In the genomic region with DNA sequence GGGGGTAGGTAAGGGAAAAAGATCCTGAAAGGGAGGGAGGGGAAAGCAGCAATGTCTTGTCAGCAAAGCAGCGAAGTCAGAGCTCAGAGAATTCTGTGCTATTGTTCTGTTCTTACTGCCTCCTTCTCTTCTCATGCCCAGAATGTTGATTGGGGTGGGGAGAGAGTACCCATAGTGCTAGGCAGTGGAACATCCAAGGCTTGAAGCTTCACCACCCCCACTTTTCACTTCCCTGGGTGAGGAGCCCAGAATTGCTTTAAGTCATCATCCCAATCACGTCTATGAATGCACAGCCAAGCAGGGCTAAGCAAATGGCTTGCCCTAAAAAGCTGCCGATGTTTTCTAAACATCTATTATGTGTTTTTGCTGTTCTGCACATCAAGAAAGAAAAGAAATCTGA, we compare ENCODE assay signal across 8 cellular contexts. TPM values are rescaled to one million over a fixed set of nuclear protein-coding genes. Genes with fewer than 3 reads are reported as not detected.
A peak's percentile ranks its signal among the peaks of the same experiment; 100 is the strongest.
DNase-seq lines count a peak whose midpoint lies in the region; ATAC-seq, FAIRE-seq and TF ChIP-seq lines count a peak whose summit lies in the region.
"Had no signal": no experiment of that assay in that cellular context is flagged by ENCODE, and none has a peak within 500 bp of the region (broad histone marks: within the 10 kb centered on the region; RNA-seq: fewer than 3 reads in every experiment).

No MANE protein-coding gene starts in this region.

- H2AFZ ChIP-seq in K562 (ENCODE audit: low read depth, low read length) (no peak overlapping the region), smooth muscle cell (ENCODE audit: low read depth) (no peak overlapping the region)

- H3K9me3 ChIP-seq in HUES64 (ENCODE audit: insufficient read depth, low read depth, low read length): no peaks in the 10 kb centered on the region
- no peaks in the 10 kb centered on the region for H3K9me3 ChIP-seq in K562 (replicated peaks; ENCODE audit: control insufficient read depth, insufficient read depth, low read depth, low read length)
- no peaks in the 10 kb centered on the region for H3K9me3 ChIP-seq in smooth muscle cell (replicated peaks; ENCODE audit: low read depth)

- no peaks in the 10 kb centered on the region for H3K9me1 ChIP-seq in K562 (ENCODE audit: control insufficient read depth, insufficient read depth, low read length)

- TF ChIP-seq CTCF in K562 (IDR thresholded peaks at IDR 0.05 in 2 of 3, conservative IDR thresholded peaks at IDR 0.05 in 1 of 3; ENCODE audit: insufficient read depth in 2 of 3, low read depth in 1 of 3, low read length in 3 of 3) (no peak), smooth muscle cell (IDR thresholded peaks at IDR 0.05; ENCODE audit: borderline replicate concordance, insufficient read depth, poor library complexity, severe bottlenecking) (no peak)

- DNase-seq in K562 (ENCODE audit: extremely low read depth in 1 of 4, low spot score in 3 of 4): no peak
- peak; percentile 32 to 81 for DNase-seq in hippocampal formation (lab: John Stamatoyannopoulos, UW)
- DNase-seq in smooth muscle cell (lab: John Stamatoyannopoulos, UW; ENCODE audit: unreplicated experiment): no peak
- DNase-seq in SW 1271 (lab: John Stamatoyannopoulos, UW): no peak
- DNase-seq in erythroblast (lab: John Stamatoyannopoulos, UW): no peak
- DNase-seq: RPMI8226 had no signal

- H3K36me3 ChIP-seq in HUES64 (ENCODE audit: insufficient read depth, low read length) (no peaks in the 10 kb centered on the region), K562 (ENCODE audit: control insufficient read depth, insufficient read depth, low read length) (no peaks in the 10 kb centered on the region), smooth muscle cell (ENCODE audit: low read depth) (no peaks in the 10 kb centered on the region)

- intact Hi-C loops in K562 (cut with micrococcal nuclease): no loop called here

- H3K27ac ChIP-seq in HUES64 (ENCODE audit: low read depth, low read length): 0 out of 2 replicates have a peak overlapping the region, but pooled peaks have one; percentile 7
- H3K27ac ChIP-seq in K562 (ENCODE audit: extremely low read depth, low read depth, low read length): no peak overlapping the region
- H3K27ac ChIP-seq in smooth muscle cell (ENCODE audit: low read depth): peak overlapping the region; percentile 94

- peaks cover 19% of the 10 kb centered on the region for H3F3A ChIP-seq in smooth muscle cell (ENCODE audit: low read depth)

- no peak for TF ChIP-seq RAD21 in K562 (CRISPR knock-in tag; conservative IDR thresholded peaks at IDR 0.05 in 1 of 2, IDR thresholded peaks at IDR 0.05 in 1 of 2)

- no TSS peak for BruUV-seq in K562 (replicated peaks; lab: Mats Ljungman, UMichigan)

- WGBS in HUES64: 53% methylated on average over 3 of the region's 3 CpGs
- 62% methylated on average over 3 of the region's 3 CpGs for WGBS in K562 (ENCODE audit: insufficient coverage, low coverage, missing lambda C conversion rate)
- WGBS in smooth muscle cell (ENCODE audit: low lambda C conversion rate): 37% methylated on average over 3 of the region's 3 CpGs

- peak; percentile 32 for FAIRE-seq in K562 (lab: Jason Lieb, UNC)

- peaks cover 73% of the 10 kb centered on the region for H3K4me1 ChIP-seq in HUES64 (ENCODE audit: insufficient read depth, low read length)
- peaks cover 0 to 6% of the 10 kb centered on the region in 2 experiments; a peak in 1 of 5 replicates for H3K4me1 ChIP-seq in K562 (replicated peaks in 1 of 2; ENCODE audit: control insufficient read depth in 2 of 2, insufficient read depth in 2 of 2, low read length in 2 of 2)
- H3K4me1 ChIP-seq in smooth muscle cell (ENCODE audit: low read depth): peaks cover 57% of the 10 kb centered on the region

- no peaks in the 10 kb centered on the region; the same call in 1 of the 2 replicates for H4K20me1 ChIP-seq in K562 (replicated peaks; ENCODE audit: control insufficient read depth, insufficient read depth, low read length)
- H4K20me1 ChIP-seq in smooth muscle cell (ENCODE audit: low read depth): peaks cover 81% of the 10 kb centered on the region

- H3K9ac ChIP-seq in HUES64 (ENCODE audit: low read depth, low read length) (no peak overlapping the region), K562 (ENCODE audit: insufficient read depth in 1 of 2, low read depth in 2 of 2, low read length in 2 of 2) (no peak overlapping the region), smooth muscle cell (ENCODE audit: low read depth) (peak overlapping the region; percentile 36)

- ATAC-seq in K562: no peak; the same call in 2 of the 3 replicates
- no peak for ATAC-seq in HG02610 (IDR thresholded peaks at IDR 0.05; ENCODE audit: unreplicated experiment)

- H3K4me3 ChIP-seq in HUES64 (ENCODE audit: low read length) (no peak overlapping the region), K562 (no peak overlapping the region), smooth muscle cell (no peak overlapping the region)

- in situ Hi-C loops in K562 (cut with MboI): no loop called here

- no peak for TF ChIP-seq EP300 in K562 (IDR thresholded peaks at IDR 0.05; ENCODE audit: low read length)

- POLR2A ChIA-PET in K562 (lab: Yijun Ruan, JAX): interaction anchor here (1.1 kb wide), 1 partner anchor 14 kb away, joined by 4 read pairs; no protein-coding TSS in a partner anchor

- H3K79me2 ChIP-seq in K562 (ENCODE audit: control insufficient read depth, insufficient read depth, low read length): peaks cover 12% of the 10 kb centered on the region; the same call in 2 of the 3 replicates
- H3K79me2 ChIP-seq in smooth muscle cell (ENCODE audit: low read depth): peaks cover 76% of the 10 kb centered on the region

- no peak for TF ChIP-seq POLR2A in K562 (conservative IDR thresholded peaks at IDR 0.05)
- no peak for TF ChIP-seq POLR2A in erythroblast (IDR thresholded peaks at IDR 0.05; ENCODE audit: low read length)

- H3K27me3 ChIP-seq in HUES64 (ENCODE audit: insufficient read depth, low read length) (no peaks in the 10 kb centered on the region), K562 (ENCODE audit: control insufficient read depth in 2 of 2, insufficient read depth in 2 of 2, low read length in 2 of 2) (no peaks in the 10 kb centered on the region), smooth muscle cell (ENCODE audit: low read depth) (no peaks in the 10 kb centered on the region)

- no peak overlapping the region for H3K4me2 ChIP-seq in K562 (ENCODE audit: insufficient read depth, low read length)
- H3K4me2 ChIP-seq in smooth muscle cell: peak overlapping the region; percentile 72

- CTCF ChIA-PET in K562 (lab: Yijun Ruan, JAX; ENCODE audit: low intra/inter-chr PET ratio): interaction anchor here (0.6 kb wide), 1 partner anchor 153 kb away, joined by 3 read pairs; no protein-coding TSS in a partner anchor

TF ChIP-seq in K562, 482 proteins besides CTCF, POLR2A, EP300 and RAD21 (continues in another document):
- no peak for TF ChIP-seq CEBPG (CRISPR knock-in tag; IDR thresholded peaks at IDR 0.05)
- no peak for TF ChIP-seq CEBPG (tag; conservative IDR thresholded peaks at IDR 0.05 in 1 of 2, IDR thresholded peaks at IDR 0.05 in 1 of 2)

RNA-seq across cellular contexts. Expression of a gene that starts 16.5 kb away (rescaled TPM):
- polyA plus RNA-seq in HUES64 (2013, experiment 1 of 2): 49.9 TPM
- 53.5 TPM for polyA plus RNA-seq in HUES64 (2013, experiment 2 of 2)
- 31.0 and 93.7 TPM in 2 replicates for total RNA-seq in K562 (2011; cell fraction: chromatin; rRNA removed; ENCODE audit: low replicate concordance)
- 14.3 and 16.2 TPM in 2 replicates for total RNA-seq in K562 (2011; cell fraction: nucleolus; rRNA removed)
- total RNA-seq in K562 (2011; cell fraction: nucleoplasm; rRNA removed): 25.8 and 46.0 TPM in 2 replicates
- total RNA-seq in K562 (2014; rRNA removed): 18.3 and 23.2 TPM in 2 replicates
- total RNA-seq in K562 (2014; rRNA removed; fragmentation: Illumina TruSeq; extraction: Trizol): 31.2 and 32.5 TPM in 2 replicates
- total RNA-seq in K562 (2015; rRNA removed; fragmentation: Illumina TruSeq; extraction: Trizol): 32.9 and 34.6 TPM in 2 replicates
- 29.3 and 30.0 TPM in 2 replicates for total RNA-seq in K562 (2021)
- 27.8 and 30.8 TPM in 2 replicates for polyA plus RNA-seq in K562 (2011; rRNA removed)
- polyA plus RNA-seq in K562 (2011; cell fraction: cytosol; rRNA removed): 17.3 and 19.5 TPM in 2 replicates
- polyA plus RNA-seq in K562 (2011; cell fraction: nucleus; rRNA removed): 27.8 and 28.9 TPM in 2 replicates
- polyA plus RNA-seq in K562 (2012): 24.6 and 32.3 TPM in 2 replicates
- polyA plus RNA-seq in K562 (2014; fragmentation: Illumina TruSeq; extraction: Trizol): 30.5 and 36.0 TPM in 2 replicates
- 10 to 100 TPM in 1 of 2 experiments, 1 to 10 TPM in 1; 7.9 to 11.4 TPM for polyA plus RNA-seq in K562 (2014; fragmentation: Nextera tagmentation; extraction: Ambion mirVana)
- 20.5 and 23.3 TPM in 2 replicates for polyA plus RNA-seq in K562 (2014; rRNA removed)
- 46.6 and 46.9 TPM in 2 replicates for polyA minus RNA-seq in K562 (2011; rRNA and poly(A)+ RNA removed)
- 14.6 and 43.4 TPM in 2 replicates for polyA minus RNA-seq in K562 (2011; cell fraction: cytosol; rRNA and poly(A)+ RNA removed)
- 19.9 and 37.9 TPM in 2 replicates for polyA minus RNA-seq in K562 (2011; cell fraction: nucleus; rRNA and poly(A)+ RNA removed)
- total RNA-seq in smooth muscle cell: 58.2 and 99.8 TPM in 2 replicates
- polyA plus RNA-seq in smooth muscle cell: 26.6 and 29.0 TPM in 2 replicates

RNA-seq across cellular contexts. Expression of a gene that starts 56.9 kb away (rescaled TPM):
- polyA plus RNA-seq in HUES64 (2013, experiment 1 of 2): 140 TPM
- polyA plus RNA-seq in HUES64 (2013, experiment 2 of 2): 144 TPM
- total RNA-seq in K562 (2011; cell fraction: chromatin; rRNA removed; ENCODE audit: low replicate concordance): 1.1 TPM in 1 of 2 replicates, not detected in the other
- total RNA-seq in K562 (2011; cell fraction: nucleolus; rRNA removed): not detected in 2 replicates
- not detected in 2 replicates for total RNA-seq in K562 (2011; cell fraction: nucleoplasm; rRNA removed)
- total RNA-seq in K562 (2014; rRNA removed): 0.98 and 1.4 TPM in 2 replicates
- total RNA-seq in K562 (2014; rRNA removed; fragmentation: Illumina TruSeq; extraction: Trizol): 1.9 and 2.1 TPM in 2 replicates
- total RNA-seq in K562 (2015; rRNA removed; fragmentation: Illumina TruSeq; extraction: Trizol): 2.0 and 2.3 TPM in 2 replicates
- 1.4 and 1.5 TPM in 2 replicates for total RNA-seq in K562 (2021)
- 3.0 and 6.1 TPM in 2 replicates for polyA plus RNA-seq in K562 (2011; rRNA removed)
- polyA plus RNA-seq in K562 (2011; cell fraction: cytosol; rRNA removed): 1.2 and 4.4 TPM in 2 replicates
- polyA plus RNA-seq in K562 (2011; cell fraction: nucleus; rRNA removed): 0.21 and 1.4 TPM in 2 replicates
- 3.2 and 3.4 TPM in 2 replicates for polyA plus RNA-seq in K562 (2012)
- 1.6 TPM in 2 replicates for polyA plus RNA-seq in K562 (2014; fragmentation: Illumina TruSeq; extraction: Trizol)
- 1 to 10 TPM; 3.8 to 5.2 TPM for polyA plus RNA-seq in K562 (2014; fragmentation: Nextera tagmentation; extraction: Ambion mirVana)
- polyA plus RNA-seq in K562 (2014; rRNA removed): 1.1 and 1.3 TPM in 2 replicates
- polyA minus RNA-seq in K562 (2011; rRNA and poly(A)+ RNA removed): 1.4 and 5.4 TPM in 2 replicates
- 1.7 and 2.8 TPM in 2 replicates for polyA minus RNA-seq in K562 (2011; cell fraction: cytosol; rRNA and poly(A)+ RNA removed)
- 0.89 TPM in 1 of 2 replicates, not detected in the other for polyA minus RNA-seq in K562 (2011; cell fraction: nucleus; rRNA and poly(A)+ RNA removed)
- 47.9 and 48.1 TPM in 2 replicates for total RNA-seq in smooth muscle cell
- polyA plus RNA-seq in smooth muscle cell: 40.3 and 46.0 TPM in 2 replicates

Comparison
In these comparisons a context has a peak if more than half of its experiments do, and no peak if none do; other contexts are left out.
1. DNase-seq: peak in hippocampal formation (2 of 2); none in K562 (0 of 4), smooth muscle cell (single experiment), SW 1271 (0 of 2) and erythroblast (0 of 2).
2. RNA of a gene that starts 56.9 kb away (total RNA-seq): 47.9 to 48.1 TPM in smooth muscle cell; 0.98 to 2.3 TPM in K562; every median in the first group is over 10 times any median in the second.